ENCODE assay signal across 21 cellular contexts in genomic region chr12:20444595-20445170, GRCh38.
DNase-seq lines count a peak whose midpoint lies in the region; ATAC-seq and TF ChIP-seq lines count a peak whose summit lies in the region.
"Had no signal": no experiment of that assay in that cellular context is flagged by ENCODE, and none has a peak within 500 bp of the region (broad histone marks: within the 10 kb centered on the region; RNA-seq: fewer than 3 reads in every experiment).

No MANE protein-coding gene starts in this region.

- H3K4me3 Mint-ChIP-seq in GM23338, result no peak overlapping the region
- H3K4me3 Mint-ChIP-seq in WTC11, result no peak overlapping the region
- no peak overlapping the region for H3K4me3 Mint-ChIP-seq in CD4-positive, alpha-beta T cell
- H3K4me3 Mint-ChIP-seq: activated CD4-positive, alpha-beta T cell treated with anti-CD3 and anti-CD28 coated beads for 36 hours; activated T-cell treated with anti-CD3 and anti-CD28 coated beads, Interleukin-2, amount 50 U/mL, for 24 hours; T-cell had no signal

- POLR2A ChIA-PET in A673 (lab: Charles Lee; ENCODE audit: low non-redundant PET), result no interaction called here
- POLR2A ChIA-PET in WTC11 (lab: Charles Lee), result no interaction called here
- POLR2A ChIA-PET in CD4-positive, alpha-beta T cell (lab: Charles Lee), result no interaction called here

- intact Hi-C loops in A673 (cut with micrococcal nuclease; ENCODE audit: unreplicated experiment), result no loop called here
- intact Hi-C loops in CD4-positive, alpha-beta T cell (cut with DNase I, micrococcal nuclease), result no loop called here

- H3K27ac Mint-ChIP-seq in GM23338 (no peak overlapping the region), WTC11 (no peak overlapping the region)
- no peak overlapping the region for H3K27ac Mint-ChIP-seq in CD4-positive, alpha-beta T cell
- H3K27ac Mint-ChIP-seq: activated CD4-positive, alpha-beta T cell treated with anti-CD3 and anti-CD28 coated beads for 36 hours; activated T-cell treated with anti-CD3 and anti-CD28 coated beads, Interleukin-2, amount 50 U/mL, for 24 hours; T-cell had no signal

- CTCF ChIA-PET in A673 (lab: Charles Lee) (no interaction called here), WTC11 (lab: Charles Lee) (no interaction called here)
- CTCF ChIA-PET in CD4-positive, alpha-beta T cell (lab: Charles Lee), result no interaction called here

- H3K9me3 Mint-ChIP-seq in GM23338 (no peaks in the 10 kb centered on the region), WTC11 (no peaks in the 10 kb centered on the region)
- no peaks in the 10 kb centered on the region for H3K9me3 Mint-ChIP-seq in CD4-positive, alpha-beta T cell
- H3K9me3 Mint-ChIP-seq: activated T-cell treated with anti-CD3 and anti-CD28 coated beads, Interleukin-2, amount 50 U/mL, for 24 hours; T-cell had no signal

- H3K4me3 ChIP-seq in A673 (ENCODE audit: low read depth, low read length, poor library complexity, severe bottlenecking) (no peak overlapping the region), GM23338 (no peak overlapping the region), muscle layer of duodenum (ENCODE audit: low read depth in 1 of 2, low read length in 2 of 2) (no peak overlapping the region), hepatocyte (no peak overlapping the region)
- H3K4me3 ChIP-seq: HAP-1, left lung had no signal

- BruUV-seq in A673 (replicated peaks; lab: Mats Ljungman, UMichigan), result no TSS peak

- no peaks in the 10 kb centered on the region for H3K36me3 ChIP-seq in A673 (ENCODE audit: insufficient read depth, low read length, poor library complexity, severe bottlenecking)
- no peaks in the 10 kb centered on the region for H3K36me3 ChIP-seq in GM23338 (ENCODE audit: insufficient read depth)
- no peaks in the 10 kb centered on the region for H3K36me3 ChIP-seq in muscle layer of duodenum (ENCODE audit: control insufficient read depth in 1 of 2, insufficient read depth in 2 of 2, low read length in 2 of 2)
- no peaks in the 10 kb centered on the region for H3K36me3 ChIP-seq in hepatocyte (replicated peaks; ENCODE audit: insufficient read depth, low read depth)
- H3K36me3 ChIP-seq: HAP-1, left lung, neutrophil had no signal

- H3F3A ChIP-seq in GM23338 (replicated peaks; ENCODE audit: low read depth), result no peaks in the 10 kb centered on the region

- H3K27ac ChIP-seq in A673 (ENCODE audit: low read depth, low read length, poor library complexity, severe bottlenecking) (no peak overlapping the region), GM23338 (ENCODE audit: low read depth) (no peak overlapping the region), muscle layer of duodenum (ENCODE audit: low read length) (peak overlapping the region; percentile 47), hepatocyte (no peak overlapping the region)
- no peak overlapping the region for H3K27ac ChIP-seq in CD4-positive, alpha-beta T cell (ENCODE audit: low read depth, low read length)
- H3K27ac ChIP-seq: left lung, neutrophil had no signal

- peak; percentile 3 for DNase-seq in A673 (ENCODE audit: low spot score)
- no peak for DNase-seq in GM23338 (ENCODE audit: low spot score)
- no peak for DNase-seq in WTC11 (ENCODE audit: low spot score)
- DNase-seq in hepatocyte (ENCODE audit: low spot score), result no peak
- no peak for DNase-seq in CD4-positive, alpha-beta T cell
- no peak for DNase-seq in NCI-H1048 (lab: John Stamatoyannopoulos, UW)
- DNase-seq: activated CD4-positive, alpha-beta T cell treated with anti-CD3 and anti-CD28 coated beads for 36 hours; activated CD8-positive, alpha-beta memory T cell treated with anti-CD3 and anti-CD28 coated beads for 24 hours; activated naive CD4-positive, alpha-beta T cell treated with Interleukin-2 at 50 U/mL for 16 hours; activated T-cell treated with anti-CD3 and anti-CD28 coated beads, Interleukin-2, amount 50 U/mL, for 24 hours; amygdala; dermis blood vessel endothelial cell; left lung; MM.1S; NCI-H1694 treated with DMSO at 0.1 percent for 48 hours; SHP77; T-cell had no signal

- H3K36me3 Mint-ChIP-seq in GM23338 (ENCODE audit: low read depth), result no peaks in the 10 kb centered on the region
- no peaks in the 10 kb centered on the region for H3K36me3 Mint-ChIP-seq in WTC11
- no peaks in the 10 kb centered on the region for H3K36me3 Mint-ChIP-seq in CD4-positive, alpha-beta T cell (ENCODE audit: low read depth)
- H3K36me3 Mint-ChIP-seq: T-cell had no signal

- 68% methylated on average over 6 of the region's 6 CpGs for WGBS in hepatocyte (ENCODE audit: low lambda C conversion rate, missing lambda C conversion rate)

- no peak overlapping the region for H2AFZ ChIP-seq in GM23338
- no peak overlapping the region for H2AFZ ChIP-seq in hepatocyte

- H3K27me3 Mint-ChIP-seq in GM23338 (ENCODE audit: insufficient read depth, low read depth, poor library complexity), result no peaks in the 10 kb centered on the region
- H3K27me3 Mint-ChIP-seq in WTC11 (ENCODE audit: low read depth), result no peaks in the 10 kb centered on the region; the same call in 1 of the 2 replicates
- H3K27me3 Mint-ChIP-seq in CD4-positive, alpha-beta T cell, result no peaks in the 10 kb centered on the region
- H3K27me3 Mint-ChIP-seq: activated CD4-positive, alpha-beta T cell treated with anti-CD3 and anti-CD28 coated beads for 36 hours; activated T-cell treated with anti-CD3 and anti-CD28 coated beads, Interleukin-2, amount 50 U/mL, for 24 hours; T-cell had no signal

- no peaks in the 10 kb centered on the region for H3K9me2 ChIP-seq in GM23338 (ENCODE audit: insufficient read depth)
- no peaks in the 10 kb centered on the region for H3K9me2 ChIP-seq in hepatocyte (replicated peaks; ENCODE audit: insufficient read depth)

- H4K20me1 ChIP-seq in GM23338 (replicated peaks; ENCODE audit: insufficient read depth), result no peaks in the 10 kb centered on the region
- no peaks in the 10 kb centered on the region for H4K20me1 ChIP-seq in hepatocyte (ENCODE audit: insufficient read depth, poor library complexity, severe bottlenecking)

- no peaks in the 10 kb centered on the region for H3K79me2 ChIP-seq in GM23338 (replicated peaks; ENCODE audit: insufficient read depth)
- peaks cover 69% of the 10 kb centered on the region for H3K79me2 ChIP-seq in hepatocyte

- peaks cover 45% of the 10 kb centered on the region for H3K4me1 Mint-ChIP-seq in GM23338
- peaks cover 46% of the 10 kb centered on the region for H3K4me1 Mint-ChIP-seq in WTC11
- no peaks in the 10 kb centered on the region for H3K4me1 Mint-ChIP-seq in CD4-positive, alpha-beta T cell (ENCODE audit: low read depth)
- H3K4me1 Mint-ChIP-seq: activated CD4-positive, alpha-beta T cell treated with anti-CD3 and anti-CD28 coated beads for 36 hours; T-cell had no signal

- H3K9me3 ChIP-seq in A673 (ENCODE audit: low read depth, low read length, poor library complexity, severe bottlenecking) (no peaks in the 10 kb centered on the region), muscle layer of duodenum (ENCODE audit: control insufficient read depth in 1 of 2, low read length in 2 of 2) (no peaks in the 10 kb centered on the region), hepatocyte (ENCODE audit: low read depth) (no peaks in the 10 kb centered on the region)
- H3K9me3 ChIP-seq in CD4-positive, alpha-beta T cell (ENCODE audit: control insufficient read depth, low read length), result no peaks in the 10 kb centered on the region
- H3K9me3 ChIP-seq: HAP-1, left lung, neutrophil had no signal

- H3K4me2 ChIP-seq in GM23338 (0 out of 2 replicates have a peak overlapping the region, but pooled peaks have one; percentile 30), hepatocyte (no peak overlapping the region)

- H3K27me3 ChIP-seq in A673 (replicated peaks; ENCODE audit: insufficient read depth, low read depth, low read length, poor library complexity), result peaks cover 13% of the 10 kb centered on the region
- no peaks in the 10 kb centered on the region for H3K27me3 ChIP-seq in GM23338 (ENCODE audit: insufficient read depth)
- H3K27me3 ChIP-seq in muscle layer of duodenum (ENCODE audit: low read depth, low read length), result no peaks in the 10 kb centered on the region
- H3K27me3 ChIP-seq in hepatocyte, result no peaks in the 10 kb centered on the region
- H3K27me3 ChIP-seq in CD4-positive, alpha-beta T cell (ENCODE audit: control insufficient read depth, insufficient read depth, low read length), result no peaks in the 10 kb centered on the region
- H3K27me3 ChIP-seq: left lung, neutrophil had no signal

- H3K4me1 ChIP-seq in A673 (ENCODE audit: insufficient read depth, low read length, poor library complexity, severe bottlenecking) (peaks cover 7% of the 10 kb centered on the region), GM23338 (ENCODE audit: insufficient read depth) (peaks cover 51% of the 10 kb centered on the region), muscle layer of duodenum (ENCODE audit: control insufficient read depth in 1 of 2, insufficient read depth in 2 of 2, low read length in 2 of 2) (no peaks in the 10 kb centered on the region), hepatocyte (ENCODE audit: insufficient read depth) (peaks cover 12% of the 10 kb centered on the region)
- H3K4me1 ChIP-seq: left lung had no signal

- ATAC-seq in GM23338, result peak; percentile 75
- ATAC-seq in WTC11, result peak; percentile 66
- no peak for ATAC-seq in HG02798 (IDR thresholded peaks at IDR 0.05; ENCODE audit: poor library complexity, unreplicated experiment)
- no peak for ATAC-seq in CD4-positive, alpha-beta T cell (ENCODE audit: poor library complexity)
- ATAC-seq: activated CD4-positive, alpha-beta T cell treated with anti-CD3 and anti-CD28 coated beads for 36 hours; left lung; T-cell had no signal

- TF ChIP-seq CTCF in A673 (conservative IDR thresholded peaks at IDR 0.05; ENCODE audit: low read depth, low read length) (no peak), GM23338 (conservative IDR thresholded peaks at IDR 0.05; ENCODE audit: low read depth in 2 of 2) (no peak), WTC11 (IDR thresholded peaks at IDR 0.05) (no peak), hepatocyte (IDR thresholded peaks at IDR 0.05; ENCODE audit: poor library complexity) (no peak)
- TF ChIP-seq CTCF in CD4-positive, alpha-beta T cell (IDR thresholded peaks at IDR 0.05), result no peak

TF ChIP-seq in GM23338, 12 proteins besides CTCF, POLR2A, EP300 and RAD21 (continues in another document):
- TF ChIP-seq ZNF331 (CRISPR knock-in tag; IDR thresholded peaks at IDR 0.05; ENCODE audit: low read depth), result no peak
- no peak for TF ChIP-seq NANOG (IDR thresholded peaks at IDR 0.05; ENCODE audit: borderline replicate concordance)
- no peak for TF ChIP-seq ZNF114 (CRISPR knock-in tag; IDR thresholded peaks at IDR 0.05)

TF ChIP-seq in WTC11, 78 proteins besides CTCF, POLR2A, EP300 and RAD21 (continues in another document):
- no peak for TF ChIP-seq FOXP1 (CRISPR knock-in tag; IDR thresholded peaks at IDR 0.05; ENCODE audit: borderline replicate concordance)
- TF ChIP-seq ZNF317 (CRISPR knock-in tag; IDR thresholded peaks at IDR 0.05; ENCODE audit: borderline replicate concordance, low read depth), result no peak

Comparison
In these comparisons a context has a peak if more than half of its experiments do, and no peak if none do; other contexts are left out.
1. ATAC-seq: peak in GM23338 (single experiment) and WTC11 (single experiment); none in HG02798 (single experiment) and CD4-positive, alpha-beta T cell (single experiment).